Comparison of ENCODE assay signal across 25 cellular contexts in genomic region chr18:50928551-50928950, GRCh38. TPM values are rescaled to one million over a fixed set of nuclear protein-coding genes. Genes with fewer than 3 reads are reported as not detected.
A peak's percentile ranks its signal among the peaks of the same experiment; 100 is the strongest.
DNase-seq lines count a peak whose midpoint lies in the region; ATAC-seq and TF ChIP-seq lines count a peak whose summit lies in the region.
"Had no signal": no experiment of that assay in that cellular context is flagged by ENCODE, and none has a peak within 500 bp of the region (broad histone marks: within the 10 kb centered on the region; RNA-seq: fewer than 3 reads in every experiment).

No MANE protein-coding gene starts in this region.

- no peaks in the 10 kb centered on the region for H3K9me2 ChIP-seq in GM23338 (ENCODE audit: insufficient read depth)

- H3K79me2 ChIP-seq in osteoblast (ENCODE audit: insufficient read depth, low read length), result no peaks in the 10 kb centered on the region
- no peaks in the 10 kb centered on the region for H3K79me2 ChIP-seq in GM23338 (replicated peaks; ENCODE audit: insufficient read depth)

- 80 to 96% (median 85%) methylated on average over 2 of the region's 2 CpGs for WGBS in spleen, 5 donors

- intact Hi-C loops in spleen (cut with DNase I; ENCODE audit: low total_unique reads), result no loop called here

- H3K4me3 ChIP-seq in osteoblast (ENCODE audit: insufficient read depth, low read length) (no peak overlapping the region), spleen (no peak overlapping the region), GM23338 (no peak overlapping the region)
- H3K4me3 ChIP-seq: ascending aorta, heart right ventricle, SK-N-MC, smooth muscle cell had no signal

- no peak overlapping the region for H3K4me3 Mint-ChIP-seq in GM23338
- H3K4me3 Mint-ChIP-seq: activated CD4-positive, alpha-beta T cell treated with anti-CD3 and anti-CD28 coated beads, Interleukin-2, amount 10 ng/mL, durations not matched to agents 7 days and 5 days; activated naive CD4-positive, alpha-beta T cell treated with anti-CD3 and anti-CD28 coated beads, Interleukin-2, amount 50 U/mL, for 24 hours; IgD-negative memory B cell; naive B cell; stimulated activated memory B cell treated with anti-CD40 and anti-IgM and Interleukin-4, amounts not matched to agents 10 μg/mL and 1 μg/mL and 100 μg/mL, for 72 hours; T-helper 17 cell had no signal

- H3K4me2 ChIP-seq in osteoblast (ENCODE audit: insufficient read depth, low read length) (no peak overlapping the region), GM23338 (no peak overlapping the region)
- H3K4me2 ChIP-seq: smooth muscle cell had no signal

- H3K36me3 Mint-ChIP-seq in GM23338 (ENCODE audit: low read depth), result peaks cover 63% of the 10 kb centered on the region

- no peaks in the 10 kb centered on the region for H3K4me1 Mint-ChIP-seq in GM23338
- H3K4me1 Mint-ChIP-seq: activated CD4-positive, alpha-beta T cell treated with anti-CD3 and anti-CD28 coated beads, Interleukin-2, amount 10 ng/mL, durations not matched to agents 7 days and 5 days; activated naive CD4-positive, alpha-beta T cell treated with anti-CD3 and anti-CD28 coated beads, Interleukin-2, amount 50 U/mL, for 24 hours; IgD-negative memory B cell; naive B cell; stimulated activated memory B cell treated with anti-CD40 and anti-IgM and Interleukin-4, amounts not matched to agents 10 μg/mL and 1 μg/mL and 100 μg/mL, for 72 hours had no signal

- no peaks in the 10 kb centered on the region for H3K27me3 ChIP-seq in osteoblast (ENCODE audit: insufficient read depth, low read length)
- H3K27me3 ChIP-seq in spleen (replicated peaks in 1 of 7), result no peaks in the 10 kb centered on the region
- no peaks in the 10 kb centered on the region for H3K27me3 ChIP-seq in GM23338 (ENCODE audit: insufficient read depth)
- H3K27me3 ChIP-seq: ascending aorta, heart right ventricle had no signal

- peak; percentile 58 for DNase-seq in EL
- DNase-seq in HT1080 (ENCODE audit: low read depth), result peak; percentile 53
- peak; percentile 12 for DNase-seq in astrocyte of the hippocampus (ENCODE audit: low read depth, low spot score)
- peak; percentile 52 for DNase-seq in osteoblast (ENCODE audit: insufficient read length, low spot score, missing footprints)
- DNase-seq in spleen, result no peak
- no peak for DNase-seq in GM23338 (ENCODE audit: low spot score)
- DNase-seq: activated CD4-positive, alpha-beta T cell treated with anti-CD3 and anti-CD28 coated beads, Interleukin-2, amount 10 ng/mL, durations not matched to agents 7 days and 5 days; heart right ventricle; naive B cell; NCI-H1105; NCI-H1930; NCI-H345; NCI-H748 treated with DMSO at 0.1 percent for 48 hours; nucleus accumbens; retina; T-helper 17 cell had no signal

- no peak for TF ChIP-seq POLR2A in spleen (IDR thresholded peaks at IDR 0.05)

- H4K20me1 ChIP-seq in osteoblast (ENCODE audit: insufficient read depth, low read length) (no peaks in the 10 kb centered on the region), GM23338 (replicated peaks; ENCODE audit: insufficient read depth) (no peaks in the 10 kb centered on the region)

- H3K4me1 ChIP-seq in osteoblast (ENCODE audit: insufficient read depth, low read length), result no peaks in the 10 kb centered on the region
- no peaks in the 10 kb centered on the region for H3K4me1 ChIP-seq in spleen
- H3K4me1 ChIP-seq in GM23338 (ENCODE audit: insufficient read depth), result no peaks in the 10 kb centered on the region
- H3K4me1 ChIP-seq: ascending aorta, heart right ventricle had no signal

- no peaks in the 10 kb centered on the region for H3F3A ChIP-seq in GM23338 (replicated peaks; ENCODE audit: low read depth)

- no peak overlapping the region for H3K27ac Mint-ChIP-seq in GM23338
- H3K27ac Mint-ChIP-seq: activated CD4-positive, alpha-beta T cell treated with anti-CD3 and anti-CD28 coated beads, Interleukin-2, amount 10 ng/mL, durations not matched to agents 7 days and 5 days; activated naive CD4-positive, alpha-beta T cell treated with anti-CD3 and anti-CD28 coated beads, Interleukin-2, amount 50 U/mL, for 24 hours; IgD-negative memory B cell; naive B cell; stimulated activated memory B cell treated with anti-CD40 and anti-IgM and Interleukin-4, amounts not matched to agents 10 μg/mL and 1 μg/mL and 100 μg/mL, for 72 hours had no signal

- no peak overlapping the region for H3K27ac ChIP-seq in osteoblast (ENCODE audit: low read depth, low read length)
- no peak overlapping the region for H3K27ac ChIP-seq in spleen
- no peak overlapping the region for H3K27ac ChIP-seq in GM23338 (ENCODE audit: low read depth)
- H3K27ac ChIP-seq: ascending aorta, epithelial cell of prostate, heart right ventricle, RWPE1, SK-N-MC had no signal

- H2AFZ ChIP-seq in osteoblast (ENCODE audit: low read length) (peak overlapping the region; percentile 28), GM23338 (no peak overlapping the region)

- H3K36me3 ChIP-seq in osteoblast (ENCODE audit: insufficient read depth, low read length) (peaks cover 12% of the 10 kb centered on the region), spleen (peaks cover 6 to 99% (median 61%) of the 10 kb centered on the region in 6 donors), GM23338 (ENCODE audit: insufficient read depth) (peaks cover 32% of the 10 kb centered on the region)

- peaks cover 13% of the 10 kb centered on the region for H3K9me3 Mint-ChIP-seq in GM23338
- H3K9me3 Mint-ChIP-seq: activated naive CD4-positive, alpha-beta T cell treated with anti-CD3 and anti-CD28 coated beads, Interleukin-2, amount 50 U/mL, for 24 hours had no signal

- no peak for ATAC-seq in HG02759 (IDR thresholded peaks at IDR 0.05; ENCODE audit: unreplicated experiment)
- no peak for ATAC-seq in GM23338
- ATAC-seq: heart right ventricle; stimulated activated memory B cell treated with anti-CD40 and anti-IgM and Interleukin-4, amounts not matched to agents 10 μg/mL and 1 μg/mL and 100 μg/mL, for 72 hours; T-helper 17 cell had no signal

- TF ChIP-seq CTCF in osteoblast (IDR thresholded peaks at IDR 0.05; ENCODE audit: extremely low read depth, low read depth, low read length), result no peak
- TF ChIP-seq CTCF in spleen (IDR thresholded peaks at IDR 0.05 in 8 of 11, conservative IDR thresholded peaks at IDR 0.05 in 3 of 11), result no peak
- TF ChIP-seq CTCF in GM23338 (conservative IDR thresholded peaks at IDR 0.05; ENCODE audit: low read depth in 2 of 2), result no peak

- no peaks in the 10 kb centered on the region for H3K27me3 Mint-ChIP-seq in GM23338 (ENCODE audit: insufficient read depth, low read depth, poor library complexity)
- H3K27me3 Mint-ChIP-seq: activated CD4-positive, alpha-beta T cell treated with anti-CD3 and anti-CD28 coated beads, Interleukin-2, amount 10 ng/mL, durations not matched to agents 7 days and 5 days; activated naive CD4-positive, alpha-beta T cell treated with anti-CD3 and anti-CD28 coated beads, Interleukin-2, amount 50 U/mL, for 24 hours; IgD-negative memory B cell; naive B cell; stimulated activated memory B cell treated with anti-CD40 and anti-IgM and Interleukin-4, amounts not matched to agents 10 μg/mL and 1 μg/mL and 100 μg/mL, for 72 hours; T-helper 17 cell had no signal

- H3K9me3 ChIP-seq in osteoblast (ENCODE audit: low read depth, low read length), result no peaks in the 10 kb centered on the region
- H3K9me3 ChIP-seq in spleen, result peaks cover 0 to 10% (median 3%) of the 10 kb centered on the region in 8 donors
- H3K9me3 ChIP-seq: ascending aorta had no signal

TF ChIP-seq in GM23338, 12 proteins besides CTCF, POLR2A, EP300 and RAD21 (continues in another document):
- TF ChIP-seq POLR2AphosphoS5 (IDR thresholded peaks at IDR 0.05; ENCODE audit: low read depth), result no peak
- no peak for TF ChIP-seq STAT1 (IDR thresholded peaks at IDR 0.05; ENCODE audit: unreplicated experiment)

RNA-seq across cellular contexts. Expression of gene ELAC1, which starts 39.3 kb away (rescaled TPM):
- total RNA-seq in HT1080 (2014; rRNA removed; shearing (Covaris generic)), result 8.7 and 13.1 TPM in 2 replicates
- 15.2 and 18.8 TPM in 2 replicates for polyA plus RNA-seq in HT1080 (2015; cell fraction: cytosol; rRNA removed)
- 7.7 and 8.8 TPM in 2 replicates for polyA plus RNA-seq in HT1080 (2015; cell fraction: nucleus; rRNA removed)
- total RNA-seq in osteoblast (6.5 and 7.4 TPM in 2 replicates), spleen (10 to 100 TPM in 3 of 7 donors, 1 to 10 TPM in 4; 5.3 to 12.1 (median 9.9) TPM)
- polyA plus RNA-seq in spleen (10 to 100 TPM in 1 of 3 donors, 1 to 10 TPM in 2; 6.0 to 10.0 (median 6.8) TPM), GM23338 (2016; fragmentation: Nextera tagmentation; extraction: Ambion mirVana) (2.8 and 3.4 TPM in 2 replicates)
- 3.2 and 3.8 TPM in 2 replicates for total RNA-seq in GM23338 (2014; rRNA removed; shearing (Covaris generic))
- total RNA-seq: ascending aorta had no signal

RNA-seq across cellular contexts. Expression of gene ME2, which starts 49.6 kb away (rescaled TPM):
- 84.9 and 111 TPM in 2 replicates for total RNA-seq in HT1080 (2014; rRNA removed; shearing (Covaris generic))
- polyA plus RNA-seq in HT1080 (2015; cell fraction: cytosol; rRNA removed), result 78.4 and 93.0 TPM in 2 replicates
- 83.1 and 89.4 TPM in 2 replicates for polyA plus RNA-seq in HT1080 (2015; cell fraction: nucleus; rRNA removed)
- 36.2 and 38.0 TPM in 2 replicates for total RNA-seq in osteoblast
- total RNA-seq in spleen, result 100 to 1,000 TPM in 4 of 7 donors, 10 to 100 TPM in 3; 83.3 to 179 (median 119) TPM
- polyA plus RNA-seq in spleen, result 10 to 100 TPM; 25.9 to 51.5 (median 26.8) TPM
- total RNA-seq in GM23338 (2014; rRNA removed; shearing (Covaris generic)), result 101 and 102 TPM in 2 replicates
- 61.0 and 62.8 TPM in 2 replicates for polyA plus RNA-seq in GM23338 (2016; fragmentation: Nextera tagmentation; extraction: Ambion mirVana)

Comparison
In these comparisons a context has a peak if more than half of its experiments do, and no peak if none do; other contexts are left out.
1. DNase-seq: peak in EL (single experiment), HT1080 (single experiment), astrocyte of the hippocampus (single experiment) and osteoblast (single experiment); none in spleen (single experiment) and GM23338 (single experiment).